ENCODE assay signal across 20 cellular contexts in genomic region chr13:103007427-103007762, GRCh38. TPM values are rescaled to one million over a fixed set of nuclear protein-coding genes. Genes with fewer than 3 reads are reported as not detected.
DNase-seq lines count a peak whose midpoint lies in the region; ATAC-seq and TF ChIP-seq lines count a peak whose summit lies in the region.
"Had no signal": no experiment of that assay in that cellular context is flagged by ENCODE, and none has a peak within 500 bp of the region (broad histone marks: within the 10 kb centered on the region; RNA-seq: fewer than 3 reads in every experiment).

No MANE protein-coding gene starts in this region.

- TF ChIP-seq CTCF in cardiac muscle cell (IDR thresholded peaks at IDR 0.05; ENCODE audit: low read depth, low read length) (no peak), glutamatergic neuron (IDR thresholded peaks at IDR 0.05; ENCODE audit: partially characterized antibody, unreplicated experiment) (no peak)

- DNase-seq in cardiac muscle cell (ENCODE audit: low read depth in 1 of 2, low spot score in 1 of 2) (no peak), Right ventricle myocardium superior (no peak), NCI-H1694 (lab: John Stamatoyannopoulos, UW) (no peak), Right ventricle myocardium inferior (ENCODE audit: missing footprints) (no peak), glutamatergic neuron (no peak)
- no peak for DNase-seq in stimulated activated naive B cell treated with anti-CD40 and anti-IgM and Interleukin-4, amounts not matched to agents 10 μg/mL and 1 μg/mL and 100 μg/mL, for 72 hours
- DNase-seq: activated CD4-positive, alpha-beta T cell treated with anti-CD3 and anti-CD28 coated beads for 4 hours; CD4-positive, CD25-positive, alpha-beta regulatory T cell; KG1; NCI-H1930; NCI-H526; occipital lobe; T-helper 17 cell had no signal

- no peaks in the 10 kb centered on the region for H3K27me3 ChIP-seq in cardiac muscle cell
- H3K27me3 ChIP-seq: heart left ventricle had no signal

- H3K4me1 ChIP-seq in cardiac muscle cell (ENCODE audit: low read depth) = peaks cover 57% of the 10 kb centered on the region

- peaks cover 0 to 4% of the 10 kb centered on the region in 2 donors for H3K9me3 Mint-ChIP-seq in stimulated activated naive B cell treated with anti-CD40 and anti-IgM and Interleukin-4, amounts not matched to agents 10 μg/mL and 1 μg/mL and 100 μg/mL, for 72 hours
- no peaks in the 10 kb centered on the region for H3K9me3 Mint-ChIP-seq in glutamatergic neuron (ENCODE audit: unreplicated experiment)
- H3K9me3 Mint-ChIP-seq: CD4-positive, CD25-positive, alpha-beta regulatory T cell had no signal

- intact Hi-C loops in Right ventricle myocardium superior (cut with DNase I) (no loop called here), Right ventricle myocardium inferior (cut with DNase I) (no loop called here)

- H3K4me3 ChIP-seq in cardiac muscle cell = no peak overlapping the region
- H3K4me3 ChIP-seq: heart left ventricle had no signal

- H3K27ac Mint-ChIP-seq in stimulated activated naive B cell treated with anti-CD40 and anti-IgM and Interleukin-4, amounts not matched to agents 10 μg/mL and 1 μg/mL and 100 μg/mL, for 72 hours = peak overlapping the region; percentile 14
- no peak overlapping the region for H3K27ac Mint-ChIP-seq in glutamatergic neuron (ENCODE audit: unreplicated experiment)
- H3K27ac Mint-ChIP-seq: CD4-positive, CD25-positive, alpha-beta regulatory T cell; T-helper 17 cell had no signal

- H3K27me3 Mint-ChIP-seq in stimulated activated naive B cell treated with anti-CD40 and anti-IgM and Interleukin-4, amounts not matched to agents 10 μg/mL and 1 μg/mL and 100 μg/mL, for 72 hours = no peaks in the 10 kb centered on the region
- H3K27me3 Mint-ChIP-seq in glutamatergic neuron (ENCODE audit: unreplicated experiment) = no peaks in the 10 kb centered on the region
- H3K27me3 Mint-ChIP-seq: CD4-positive, CD25-positive, alpha-beta regulatory T cell; T-helper 17 cell had no signal

- H3K9me3 ChIP-seq in cardiac muscle cell (ENCODE audit: low read depth) = no peaks in the 10 kb centered on the region
- H3K9me3 ChIP-seq: heart left ventricle had no signal

- no peaks in the 10 kb centered on the region for H3K36me3 ChIP-seq in cardiac muscle cell
- H3K36me3 ChIP-seq: heart left ventricle had no signal

- peak overlapping the region; percentile 33 to 52 for H3K4me3 Mint-ChIP-seq in stimulated activated naive B cell treated with anti-CD40 and anti-IgM and Interleukin-4, amounts not matched to agents 10 μg/mL and 1 μg/mL and 100 μg/mL, for 72 hours
- H3K4me3 Mint-ChIP-seq in glutamatergic neuron (ENCODE audit: unreplicated experiment) = no peak overlapping the region
- H3K4me3 Mint-ChIP-seq: CD4-positive, CD25-positive, alpha-beta regulatory T cell; T-helper 17 cell had no signal

- H3K4me1 Mint-ChIP-seq in stimulated activated naive B cell treated with anti-CD40 and anti-IgM and Interleukin-4, amounts not matched to agents 10 μg/mL and 1 μg/mL and 100 μg/mL, for 72 hours = peaks cover 19 to 21% of the 10 kb centered on the region in 2 donors
- H3K4me1 Mint-ChIP-seq in glutamatergic neuron (ENCODE audit: low read depth, unreplicated experiment) = no peaks in the 10 kb centered on the region
- H3K4me1 Mint-ChIP-seq: CD4-positive, CD25-positive, alpha-beta regulatory T cell; T-helper 17 cell had no signal

- no peaks in the 10 kb centered on the region for H3K36me3 Mint-ChIP-seq in stimulated activated naive B cell treated with anti-CD40 and anti-IgM and Interleukin-4, amounts not matched to agents 10 μg/mL and 1 μg/mL and 100 μg/mL, for 72 hours
- H3K36me3 Mint-ChIP-seq in glutamatergic neuron (ENCODE audit: unreplicated experiment) = no peaks in the 10 kb centered on the region
- H3K36me3 Mint-ChIP-seq: CD4-positive, CD25-positive, alpha-beta regulatory T cell had no signal

- ATAC-seq in Right ventricle myocardium superior (ENCODE audit: poor library complexity) = no peak
- peak; percentile 41 for ATAC-seq in HG02588 (IDR thresholded peaks at IDR 0.05; ENCODE audit: unreplicated experiment)
- peak; percentile 36 for ATAC-seq in HG03354 (IDR thresholded peaks at IDR 0.05; ENCODE audit: poor library complexity, severe bottlenecking, unreplicated experiment)
- ATAC-seq in stimulated activated naive B cell treated with anti-CD40 and anti-IgM and Interleukin-4, amounts not matched to agents 10 μg/mL and 1 μg/mL and 100 μg/mL, for 72 hours (replicated peaks) = peak; percentile 38 to 70
- ATAC-seq in Right ventricle myocardium inferior = no peak
- ATAC-seq: T-helper 17 cell had no signal

- H3K27ac ChIP-seq in cardiac muscle cell = peak overlapping the region; percentile 91
- H3K27ac ChIP-seq: 22Rv1 had no signal

RNA-seq across cellular contexts. Expression of gene SLC10A2, which starts 58.8 kb away (rescaled TPM):
- total RNA-seq in cardiac muscle cell (not detected in 2 replicates), Right ventricle myocardium superior (not detected), Right ventricle myocardium inferior (not detected), glutamatergic neuron (ENCODE audit: unreplicated experiment) (not detected)
- not detected in 2 replicates for polyA plus RNA-seq in cardiac muscle cell
- total RNA-seq: CD4-positive, CD25-positive, alpha-beta regulatory T cell; chondrocyte; epithelial cell of proximal tubule; heart left ventricle; mononuclear cell; occipital lobe; T-helper 17 cell had no signal
- polyA plus RNA-seq: CD4-positive, CD25-positive, alpha-beta regulatory T cell; heart left ventricle had no signal

Comparison
In these comparisons a context has a peak if more than half of its experiments do, and no peak if none do; other contexts are left out.
1. ATAC-seq: peak in HG02588 (single experiment), HG03354 (single experiment) and stimulated activated naive B cell treated with anti-CD40 and anti-IgM and Interleukin-4, amounts not matched to agents 10 μg/mL and 1 μg/mL and 100 μg/mL, for 72 hours (2 of 2); none in Right ventricle myocardium superior (single experiment) and Right ventricle myocardium inferior (single experiment).